12 cellular contexts compared by ENCODE assay signal in the genomic region with DNA sequence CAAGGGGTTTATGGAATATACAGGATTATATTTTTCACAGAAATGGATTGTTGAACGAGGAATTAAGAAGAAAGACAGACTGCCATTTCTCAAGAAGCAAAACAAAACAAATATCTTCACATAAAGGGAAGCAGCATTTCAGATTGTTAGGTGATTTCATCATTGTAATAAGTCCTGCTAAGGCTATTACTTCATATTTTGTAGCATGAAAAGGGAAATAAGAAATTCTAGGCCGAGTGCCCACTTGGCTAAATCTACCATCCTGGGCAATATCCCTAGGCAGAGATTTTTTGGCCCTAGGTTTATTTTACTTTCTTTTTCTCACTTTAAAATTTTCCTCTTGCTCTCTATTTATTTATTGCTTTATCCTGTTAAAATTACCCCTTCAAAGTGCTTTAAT.
DNase-seq lines count a peak whose midpoint lies in the region; ATAC-seq, FAIRE-seq and TF ChIP-seq lines count a peak whose summit lies in the region.
"Had no signal": no experiment of that assay in that cellular context is flagged by ENCODE, and none has a peak within 500 bp of the region (broad histone marks: within the 10 kb centered on the region; RNA-seq: fewer than 3 reads in every experiment).

No MANE protein-coding gene starts in this region.

- intact Hi-C loops in left ventricle myocardium inferior (cut with micrococcal nuclease) = no loop called here

- H3K36me3 ChIP-seq in left ventricle myocardium inferior (no peaks in the 10 kb centered on the region), skeletal muscle satellite cell (ENCODE audit: insufficient read depth, low read length) (peaks cover 7% of the 10 kb centered on the region)

- H3K4me2 ChIP-seq in skeletal muscle satellite cell (ENCODE audit: low read length) = peak overlapping the region; percentile 72

- H3K9ac ChIP-seq in skeletal muscle satellite cell (ENCODE audit: low read depth, low read length) = peak overlapping the region; percentile 74

- H3K4me1 ChIP-seq in left ventricle myocardium inferior (peaks cover 3% of the 10 kb centered on the region), skeletal muscle satellite cell (ENCODE audit: control insufficient read depth, insufficient read depth, low read length) (peaks cover 46% of the 10 kb centered on the region)

- FAIRE-seq in H54 (lab: Jason Lieb, UNC) = no peak
- FAIRE-seq: urothelium cell line had no signal

- in situ Hi-C loops in astrocyte of the cerebellum (cut with HindIII; ENCODE audit: low sequenced_read_pairs) = no loop called here

- peak; percentile 27 for DNase-seq in M059J (ENCODE audit: low read depth)
- DNase-seq in astrocyte of the cerebellum (ENCODE audit: low read depth) = peak; percentile 55
- DNase-seq in left ventricle myocardium inferior = no peak
- DNase-seq in activated T-cell treated with anti-CD3 and anti-CD28 coated beads for 4 hours = no peak
- no peak for DNase-seq in DMS153 (lab: John Stamatoyannopoulos, UW)
- no peak for DNase-seq in H54 (ENCODE audit: insufficient read length, low spot score)
- DNase-seq: activated T-cell treated with anti-CD3 and anti-CD28 coated beads, Interleukin-2, amount 50 U/mL, for 24 hours; cortex of kidney; occipital lobe had no signal

- no peak for TF ChIP-seq CTCF in astrocyte of the cerebellum (IDR thresholded peaks at IDR 0.05; ENCODE audit: low read depth, low read length, missing control alignments)
- no peak for TF ChIP-seq CTCF in left ventricle myocardium inferior (IDR thresholded peaks at IDR 0.05; ENCODE audit: borderline replicate concordance)

- H3K27me3 ChIP-seq in left ventricle myocardium inferior (ENCODE audit: low read depth) (no peaks in the 10 kb centered on the region), skeletal muscle satellite cell (ENCODE audit: control insufficient read depth, insufficient read depth, low read length) (no peaks in the 10 kb centered on the region)

- H3K4me3 ChIP-seq in astrocyte of the cerebellum (ENCODE audit: low read depth, low read length) = peak overlapping the region; percentile 1
- peak overlapping the region; percentile 12 for H3K4me3 ChIP-seq in left ventricle myocardium inferior
- H3K4me3 ChIP-seq in skeletal muscle satellite cell (ENCODE audit: low read length) = peak overlapping the region; percentile 45

- H3K9me3 ChIP-seq in left ventricle myocardium inferior (replicated peaks) = no peaks in the 10 kb centered on the region
- H3K9me3 ChIP-seq in skeletal muscle satellite cell (replicated peaks; ENCODE audit: low read length) = no peaks in the 10 kb centered on the region

- ATAC-seq in HG02870 (IDR thresholded peaks at IDR 0.05; ENCODE audit: unreplicated experiment) = no peak

- TF ChIP-seq POLR2A in H54 (IDR thresholded peaks at IDR 0.05; ENCODE audit: low read depth, low read length) = no peak

- peak overlapping the region; percentile 22 for H3K27ac ChIP-seq in left ventricle myocardium inferior (replicated peaks)

Comparison
In these comparisons a context has a peak if more than half of its experiments do, and no peak if none do; other contexts are left out.
1. DNase-seq: peak in M059J (single experiment) and astrocyte of the cerebellum (single experiment); none in left ventricle myocardium inferior (single experiment), activated T-cell treated with anti-CD3 and anti-CD28 coated beads for 4 hours (single experiment), DMS153 (single experiment) and H54 (single experiment).
2. Peak in every context shown above with its lines, with median percentiles within 50 percentile points of each other: H3K4me3 ChIP-seq.